ENCODE assay signal across 28 cellular contexts in the genomic region with DNA sequence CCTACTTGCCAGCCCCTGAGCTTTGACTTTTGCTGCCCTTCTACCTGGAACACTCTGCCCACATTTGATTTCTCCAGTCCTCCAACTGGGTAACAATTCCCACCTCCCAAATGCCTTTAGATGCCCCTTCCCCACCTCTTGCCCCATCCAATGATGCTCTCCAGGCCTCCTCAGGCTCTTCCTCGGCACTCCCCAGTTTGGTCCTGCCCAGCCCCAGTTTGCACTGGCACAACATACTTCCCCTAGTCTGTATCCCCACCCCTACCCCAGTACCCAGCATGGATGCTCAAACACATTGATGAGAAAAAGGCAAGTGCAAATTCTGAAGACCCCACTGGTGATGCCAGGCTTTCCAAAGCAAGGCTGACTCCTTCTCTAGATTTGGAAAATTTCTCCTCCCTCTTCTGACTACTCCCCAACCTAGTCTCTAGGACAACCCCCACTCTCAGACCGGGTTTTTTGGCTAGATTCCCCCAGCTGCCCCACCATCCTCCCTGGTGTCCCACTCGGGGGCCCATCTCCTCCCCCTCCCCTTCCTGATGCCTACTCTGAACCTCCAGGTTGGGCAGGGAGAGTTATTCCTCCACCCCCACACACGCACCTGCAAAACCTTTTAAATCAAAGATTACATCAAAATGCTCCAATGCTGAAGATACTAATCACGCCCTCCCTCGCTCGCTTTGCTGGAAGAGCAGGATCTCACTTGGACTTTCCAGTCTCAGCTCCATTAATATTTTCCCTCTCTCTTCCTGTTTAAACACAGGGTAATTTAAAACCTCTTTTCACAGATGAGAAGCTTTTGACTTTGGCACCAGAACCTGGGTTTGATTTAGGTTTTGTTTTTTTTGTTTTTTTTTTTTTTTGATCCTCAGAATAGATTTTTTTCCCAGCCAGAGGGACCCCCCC.
DNase-seq lines count a peak whose midpoint lies in the region; ATAC-seq and TF ChIP-seq lines count a peak whose summit lies in the region.
"Had no signal": no experiment of that assay in that cellular context is flagged by ENCODE, and none has a peak within 500 bp of the region (broad histone marks: within the 10 kb centered on the region; RNA-seq: fewer than 3 reads in every experiment).

No MANE protein-coding gene starts in this region.

- H3K27me3 ChIP-seq in neural progenitor cell = peaks cover 9% of the 10 kb centered on the region
- H3K27me3 ChIP-seq in ovary = no peaks in the 10 kb centered on the region
- H3K27me3 ChIP-seq: right lobe of liver, testis had no signal

- DNase-seq in NCI-H748 (lab: John Stamatoyannopoulos, UW; ENCODE audit: unreplicated experiment) (peak; percentile 8), NCI-H748 treated with DMSO at 0.1 percent for 48 hours (lab: John Stamatoyannopoulos, UW) (no peak), NCI-H1092 (lab: John Stamatoyannopoulos, UW) (peak; percentile 66), NCI-H2171 (lab: John Stamatoyannopoulos, UW) (peak; percentile 23), neural progenitor cell (ENCODE audit: low spot score) (no peak), ovary (no peak), iPS-NIHi11 (ENCODE audit: low spot score) (no peak)
- DNase-seq: activated B cell treated with CpG ODN at 0.5 μM for 24 hours; activated CD4-positive, alpha-beta T cell treated with anti-CD3 and anti-CD28 coated beads, Interleukin-2, amount 50 U/mL, for 4 hours; activated naive CD4-positive, alpha-beta T cell; activated T-cell treated with anti-CD3 and anti-CD28 coated beads, Interleukin-2, amount 50 U/mL, for 72 hours; AML-193; CD8-positive, alpha-beta memory T cell; erythroblast; left ventricle myocardium superior; NCI-H1436 treated with DMSO at 0.1 percent for 48 hours; NCI-H2227 treated with DMSO at 0.1 percent for 48 hours; NCI-H526; spleen; stimulated activated CD4-positive, alpha-beta T cell treated with anti-CD3 and anti-CD28 coated beads, Interleukin-2, amount 100 ng/mL, for 24 hours; T1000; testis had no signal

- no peaks in the 10 kb centered on the region for H3K9me3 Mint-ChIP-seq in neural progenitor cell
- H3K9me3 Mint-ChIP-seq: activated B cell treated with CpG ODN at 0.5 μM for 24 hours; activated T-cell treated with anti-CD3 and anti-CD28 coated beads, Interleukin-2, amount 50 U/mL, for 72 hours; CD8-positive, alpha-beta memory T cell; stimulated activated naive CD8-positive, alpha-beta T cell treated with anti-CD3 and anti-CD28 coated beads, Interleukin-15, Interleukin-2, amounts not matched to agents 100 ng/mL and 50 ng/mL, for 24 hours had no signal

- ATAC-seq in GM18909 (IDR thresholded peaks at IDR 0.05; ENCODE audit: poor library complexity, unreplicated experiment) = no peak
- ATAC-seq: activated T-cell treated with anti-CD3 and anti-CD28 coated beads, Interleukin-2, amount 50 U/mL, for 72 hours; K562; left ventricle myocardium superior; right lobe of liver had no signal

- H3K4me3 Mint-ChIP-seq in neural progenitor cell = peak overlapping the region; percentile 7
- H3K4me3 Mint-ChIP-seq: activated B cell treated with CpG ODN at 0.5 μM for 24 hours; activated T-cell treated with anti-CD3 and anti-CD28 coated beads, Interleukin-2, amount 50 U/mL, for 72 hours; CD8-positive, alpha-beta memory T cell; stimulated activated naive CD8-positive, alpha-beta T cell treated with anti-CD3 and anti-CD28 coated beads, Interleukin-15, Interleukin-2, amounts not matched to agents 100 ng/mL and 50 ng/mL, for 24 hours had no signal

- H3K4me1 Mint-ChIP-seq in neural progenitor cell = no peaks in the 10 kb centered on the region
- H3K4me1 Mint-ChIP-seq: activated B cell treated with CpG ODN at 0.5 μM for 24 hours; CD8-positive, alpha-beta memory T cell had no signal

- no peaks in the 10 kb centered on the region for H3K36me3 Mint-ChIP-seq in neural progenitor cell
- H3K36me3 Mint-ChIP-seq: CD8-positive, alpha-beta memory T cell had no signal

- 50 to 65% (median 56%) methylated on average over 7 of the region's 7 CpGs for WGBS in ovary, 3 donors

- no peak overlapping the region for H3K9ac ChIP-seq in neural progenitor cell

- no peaks in the 10 kb centered on the region for H4K20me1 ChIP-seq in neural progenitor cell (ENCODE audit: low read depth)

- no peak overlapping the region for H3K4me2 ChIP-seq in neural progenitor cell

- H3K27ac Mint-ChIP-seq in neural progenitor cell = peak overlapping the region; percentile 7
- H3K27ac Mint-ChIP-seq: activated B cell treated with CpG ODN at 0.5 μM for 24 hours; activated T-cell treated with anti-CD3 and anti-CD28 coated beads, Interleukin-2, amount 50 U/mL, for 72 hours; CD8-positive, alpha-beta memory T cell; progenitor cell of endocrine pancreas; stimulated activated naive CD8-positive, alpha-beta T cell treated with anti-CD3 and anti-CD28 coated beads, Interleukin-15, Interleukin-2, amounts not matched to agents 100 ng/mL and 50 ng/mL, for 24 hours had no signal

- intact Hi-C loops in ovary (cut with DNase I) = no loop called here

- H3K27ac ChIP-seq in neural progenitor cell = no peak overlapping the region
- H3K27ac ChIP-seq in ovary = no peak overlapping the region
- H3K27ac ChIP-seq: coronary artery, right lobe of liver, spleen, testis had no signal

- H3F3A ChIP-seq in neural progenitor cell (ENCODE audit: low read depth) = no peaks in the 10 kb centered on the region

- H3K4me3 ChIP-seq in neural progenitor cell = no peak overlapping the region
- no peak overlapping the region for H3K4me3 ChIP-seq in ovary
- H3K4me3 ChIP-seq: coronary artery, K562, right lobe of liver, spleen, testis had no signal

- H3K4me1 ChIP-seq in neural progenitor cell (no peaks in the 10 kb centered on the region), ovary (ENCODE audit: insufficient read depth) (no peaks in the 10 kb centered on the region)
- H3K4me1 ChIP-seq: right lobe of liver, spleen, testis had no signal

- no peak for TF ChIP-seq POLR2A in ovary (IDR thresholded peaks at IDR 0.05)

- H3K79me2 ChIP-seq in neural progenitor cell (ENCODE audit: low read depth) = no peaks in the 10 kb centered on the region

- no peak for TF ChIP-seq CTCF in neural progenitor cell (IDR thresholded peaks at IDR 0.05)
- no peak for TF ChIP-seq CTCF in ovary (IDR thresholded peaks at IDR 0.05)

- no peak overlapping the region for H2AFZ ChIP-seq in neural progenitor cell (replicated peaks)

- TF ChIP-seq EP300 in ovary (IDR thresholded peaks at IDR 0.05) = no peak

- no peaks in the 10 kb centered on the region for H3K36me3 ChIP-seq in neural progenitor cell
- H3K36me3 ChIP-seq in ovary = no peaks in the 10 kb centered on the region
- H3K36me3 ChIP-seq: right lobe of liver, spleen had no signal

- H3K9me3 ChIP-seq in neural progenitor cell (ENCODE audit: low read depth) = no peaks in the 10 kb centered on the region
- H3K9me3 ChIP-seq in ovary = no peaks in the 10 kb centered on the region
- H3K9me3 ChIP-seq: right lobe of liver, spleen, testis had no signal

- peaks cover 13% of the 10 kb centered on the region for H3K27me3 Mint-ChIP-seq in neural progenitor cell (ENCODE audit: insufficient read depth, low read depth)

Comparison
In these comparisons a context has a peak if more than half of its experiments do, and no peak if none do; other contexts are left out.
1. DNase-seq: peak in NCI-H748 (single experiment), NCI-H1092 (single experiment) and NCI-H2171 (single experiment); none in NCI-H748 treated with DMSO at 0.1 percent for 48 hours (single experiment), neural progenitor cell (single experiment), ovary (0 of 5) and iPS-NIHi11 (single experiment).